ENCODE assay signal across 8 cellular contexts in the genomic region with DNA sequence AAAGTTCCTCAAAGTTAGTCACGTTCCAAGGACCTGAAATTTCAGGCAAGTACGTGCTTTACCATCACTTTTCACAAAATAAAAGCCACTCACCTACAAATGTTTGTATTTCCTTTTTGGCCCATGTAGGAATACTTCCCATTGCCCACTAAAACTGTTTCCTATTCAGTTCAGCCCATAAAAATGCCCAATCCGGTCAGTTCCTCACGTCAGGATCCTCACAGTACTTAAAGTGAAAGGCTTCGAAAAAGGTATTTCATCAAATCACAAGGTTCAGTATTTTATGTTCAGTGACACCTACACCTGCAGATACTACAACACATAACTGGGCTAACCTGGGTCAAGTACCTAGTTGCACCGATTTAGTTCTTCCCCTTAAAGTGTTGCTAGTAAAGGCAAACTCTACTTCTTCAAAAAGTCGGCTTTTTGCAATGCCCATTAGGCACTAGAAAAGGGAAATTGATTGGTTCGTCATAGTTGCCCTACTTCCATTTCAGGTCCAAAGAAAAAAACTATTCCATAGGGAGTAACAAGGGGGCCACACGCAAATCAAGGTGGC. TPM values are rescaled to one million over a fixed set of nuclear protein-coding genes. Genes with fewer than 3 reads are reported as not detected.
DNase-seq lines count a peak whose midpoint lies in the region; ATAC-seq and TF ChIP-seq lines count a peak whose summit lies in the region.

No MANE protein-coding gene starts in this region.

- TF ChIP-seq CTCF in BE2C (IDR thresholded peaks at IDR 0.05; ENCODE audit: low read depth, low read length) (no peak), HFF-Myc (IDR thresholded peaks at IDR 0.05; ENCODE audit: low read depth, low read length, missing control alignments) (no peak), SU-DHL-6 (IDR thresholded peaks at IDR 0.05; ENCODE audit: insufficient read depth, low read length, poor library complexity, severe bottlenecking) (no peak), epithelial cell of proximal tubule (conservative IDR thresholded peaks at IDR 0.05; ENCODE audit: low read depth, low read length) (no peak), neural cell (IDR thresholded peaks at IDR 0.05; ENCODE audit: poor library complexity, severe bottlenecking) (no peak)

- H3K9ac ChIP-seq in SU-DHL-6 (ENCODE audit: low read length) = peak overlapping the region; percentile 78
- peak overlapping the region; percentile 93 for H3K9ac ChIP-seq in neural cell (ENCODE audit: low read length)

- DNase-seq in BE2C (no peak), HFF-Myc (ENCODE audit: extremely low read depth, low read depth) (no peak), epithelial cell of proximal tubule (ENCODE audit: low read depth) (no peak), NCI-H2107 (lab: John Stamatoyannopoulos, UW) (no peak), NCI-H1694 (lab: John Stamatoyannopoulos, UW) (no peak)

- no peak overlapping the region for H3K27ac ChIP-seq in SU-DHL-6 (ENCODE audit: low read depth, low read length)
- H3K27ac ChIP-seq in neural cell (ENCODE audit: low read length) = peak overlapping the region; percentile 91

- no peaks in the 10 kb centered on the region for H4K20me1 ChIP-seq in SU-DHL-6 (ENCODE audit: low read depth, low read length)
- no peaks in the 10 kb centered on the region for H4K20me1 ChIP-seq in neural cell (ENCODE audit: insufficient read depth)

- H3K27me3 ChIP-seq in BE2C (no peaks in the 10 kb centered on the region; the same call in 1 of the 2 replicates), SU-DHL-6 (ENCODE audit: low read length) (no peaks in the 10 kb centered on the region), neural cell (ENCODE audit: insufficient read depth, low read depth, low read length) (no peaks in the 10 kb centered on the region)

- 0 out of 2 replicates have a peak, but pooled peaks cover 2% of the 10 kb centered on the region for H3K4me1 ChIP-seq in BE2C

- H3K79me2 ChIP-seq in SU-DHL-6 (ENCODE audit: insufficient read depth, low read length) (peaks cover 36% of the 10 kb centered on the region), neural cell (replicated peaks; ENCODE audit: insufficient read depth, low read length) (peaks cover 57% of the 10 kb centered on the region)

- no peak for TF ChIP-seq EP300 in neural cell (conservative IDR thresholded peaks at IDR 0.05; ENCODE audit: poor library complexity, severe bottlenecking)

- H2AFZ ChIP-seq in SU-DHL-6 (ENCODE audit: low read depth, low read length, severe bottlenecking) (peak overlapping the region; percentile 97), neural cell (ENCODE audit: low read depth, low read length) (peak overlapping the region; percentile 94)

- H3F3A ChIP-seq in SU-DHL-6 (ENCODE audit: insufficient read depth) (no peaks in the 10 kb centered on the region), neural cell (ENCODE audit: insufficient read depth, low read length, poor library complexity, severe bottlenecking) (no peaks in the 10 kb centered on the region)

- no peak for TF ChIP-seq RAD21 in neural cell (conservative IDR thresholded peaks at IDR 0.05)

- H3K36me3 ChIP-seq in BE2C (no peaks in the 10 kb centered on the region), SU-DHL-6 (ENCODE audit: low read length) (no peaks in the 10 kb centered on the region), neural cell (ENCODE audit: insufficient read depth, low read length) (no peaks in the 10 kb centered on the region)

- H3K4me3 ChIP-seq in BE2C (ENCODE audit: low read depth, low read length) = peak overlapping the region; percentile 95
- H3K4me3 ChIP-seq in HFF-Myc (replicated peaks; ENCODE audit: low read depth, low read length) = peak overlapping the region; percentile 78
- peak overlapping the region; percentile 72 for H3K4me3 ChIP-seq in SU-DHL-6 (ENCODE audit: insufficient read depth, low read length, poor library complexity, severe bottlenecking)
- H3K4me3 ChIP-seq in epithelial cell of proximal tubule (ENCODE audit: low read depth, low read length) = peak overlapping the region; percentile 77
- H3K4me3 ChIP-seq in neural cell (ENCODE audit: low read length) = peak overlapping the region; percentile 89

- H3K9me2 ChIP-seq in SU-DHL-6 (replicated peaks; ENCODE audit: insufficient read depth, low read length) (no peaks in the 10 kb centered on the region), neural cell (ENCODE audit: insufficient read depth, low read length) (no peaks in the 10 kb centered on the region)

- H3K9me3 ChIP-seq in BE2C (no peaks in the 10 kb centered on the region), SU-DHL-6 (ENCODE audit: insufficient read depth, low read length) (no peaks in the 10 kb centered on the region), neural cell (ENCODE audit: low read length) (no peaks in the 10 kb centered on the region)

- ATAC-seq in HG02973 (IDR thresholded peaks at IDR 0.05; ENCODE audit: unreplicated experiment) = no peak

- H3K4me2 ChIP-seq in SU-DHL-6 (ENCODE audit: low read depth, low read length, poor library complexity, severe bottlenecking) = peak overlapping the region; percentile 78
- peak overlapping the region; percentile 83 for H3K4me2 ChIP-seq in neural cell (ENCODE audit: low read length)

TF ChIP-seq in neural cell, 6 proteins besides CTCF, POLR2A, EP300 and RAD21:
- no peak for TF ChIP-seq EZH2 (IDR thresholded peaks at IDR 0.05; ENCODE audit: borderline replicate concordance, insufficient read depth, low read length, poor library complexity, severe bottlenecking)

RNA-seq across cellular contexts. Expression of gene SNX13, which starts 1.1 kb away (rescaled TPM):
- polyA plus RNA-seq in BE2C (2012; ENCODE audit: insufficient read depth, insufficient read length, low read depth) = 10.5 TPM
- 10.8 and 26.0 TPM in 2 replicates for total RNA-seq in epithelial cell of proximal tubule
- polyA plus RNA-seq in neural cell = 50.6 and 51.7 TPM in 2 replicates
- polyA minus RNA-seq in neural cell = 104 and 106 TPM in 2 replicates
